ENCODE assay signal across 32 cellular contexts in genomic region chr10:133067152-133068090, GRCh38. TPM values are rescaled to one million over a fixed set of nuclear protein-coding genes. Genes with fewer than 3 reads are reported as not detected.
DNase-seq lines count a peak whose midpoint lies in the region; ATAC-seq and TF ChIP-seq lines count a peak whose summit lies in the region.
"Had no signal": no experiment of that assay in that cellular context is flagged by ENCODE, and none has a peak within 500 bp of the region (broad histone marks: within the 10 kb centered on the region; RNA-seq: fewer than 3 reads in every experiment).

No MANE protein-coding gene starts in this region.

- in situ Hi-C loops in brain microvascular endothelial cell (cut with HindIII; ENCODE audit: low pct_ligation_motif_present, low sequenced_read_pairs): no loop called here

- H3K36me3 ChIP-seq in brain microvascular endothelial cell (replicated peaks): no peaks in the 10 kb centered on the region
- H3K36me3 ChIP-seq: BE2C, cardiac muscle cell, esophagus squamous epithelium, gastrocnemius medialis, pancreas, right atrium auricular region, SJSA1, spleen, tibial artery had no signal

- DNase-seq in Ammon's horn (ENCODE audit: low spot score) (peak; percentile 26), brain microvascular endothelial cell (peak; percentile 58), hepatic stellate cell (ENCODE audit: low spot score) (peak; percentile 36), sciatic nerve (ENCODE audit: low spot score) (no peak), Right ventricle myocardium inferior (ENCODE audit: missing footprints) (no peak), HK-2 (ENCODE audit: unreplicated experiment) (no peak)
- DNase-seq: activated CD4-positive, alpha-beta T cell treated with anti-CD3 and anti-CD28 coated beads for 36 hours; activated CD8-positive, alpha-beta T cell treated with anti-CD3 and anti-CD28 coated beads for 36 hours; activated naive CD4-positive, alpha-beta T cell treated with anti-CD3 and anti-CD28 coated beads, Interleukin-2, amount 50 U/mL, for 16 hours; BE2C; CD8-positive, alpha-beta T cell; esophagus squamous epithelium; gastrocnemius medialis; HCEC 1CT; NCI-H1436 treated with DMSO at 0.1 percent for 48 hours; NCI-H748 treated with DMSO at 0.1 percent for 48 hours; nephron progenitor cell; spleen; stimulated activated CD4-positive, alpha-beta T cell treated with anti-CD3 and anti-CD28 coated beads, Interleukin-2, amount 100 ng/mL, for 24 hours; T1000; tibial artery had no signal

- intact Hi-C loops in sciatic nerve (cut with DNase I) (no loop called here), Right ventricle myocardium inferior (cut with DNase I) (no loop called here)

- peaks cover 11% of the 10 kb centered on the region for H3K27me3 ChIP-seq in brain microvascular endothelial cell (replicated peaks)
- H3K27me3 ChIP-seq: BE2C, cardiac muscle cell, hepatocyte, pancreas, right atrium auricular region had no signal

- no peak overlapping the region for H3K27ac ChIP-seq in brain microvascular endothelial cell
- H3K27ac ChIP-seq: cardiac muscle cell, esophagus squamous epithelium, gastrocnemius medialis, hepatocyte, pancreas, right atrium auricular region, SJSA1, spleen, tibial artery, VCaP had no signal

- TF ChIP-seq CTCF in brain microvascular endothelial cell (IDR thresholded peaks at IDR 0.05; ENCODE audit: low read depth, low read length, missing control alignments): no peak

- ATAC-seq in sciatic nerve (peak; percentile 15), GM19324 (IDR thresholded peaks at IDR 0.05; ENCODE audit: low FRiP score, unreplicated experiment) (no peak), GM21825 (IDR thresholded peaks at IDR 0.05; ENCODE audit: unreplicated experiment) (no peak), Right ventricle myocardium inferior (no peak)
- ATAC-seq: activated CD4-positive, alpha-beta T cell treated with anti-CD3 and anti-CD28 coated beads for 36 hours; activated CD8-positive, alpha-beta T cell treated with anti-CD3 and anti-CD28 coated beads for 36 hours; activated T-helper 17 cell treated with anti-CD3 and anti-CD28 coated beads, Interleukin-2, amount 50 U/mL, for 72 hours; CD8-positive, alpha-beta T cell; gastrocnemius medialis; GM12878 had no signal

- H3K4me3 ChIP-seq in brain microvascular endothelial cell (ENCODE audit: low read depth, low read length): no peak overlapping the region
- H3K4me3 ChIP-seq: cardiac muscle cell, esophagus squamous epithelium, gastrocnemius medialis, GM12878, hepatocyte, pancreas, right atrium auricular region, SJSA1, spleen, tibial artery had no signal

RNA-seq across cellular contexts. Expression of gene ADGRA1, which starts 20.3 kb away (rescaled TPM):
- 0.13 TPM for total RNA-seq in sciatic nerve
- not detected for total RNA-seq in Right ventricle myocardium inferior
- total RNA-seq: activated CD4-positive, alpha-beta T cell treated with anti-CD3 and anti-CD28 coated beads for 36 hours; activated CD8-positive, alpha-beta T cell treated with anti-CD3 and anti-CD28 coated beads for 36 hours; activated T-helper 17 cell treated with anti-CD3 and anti-CD28 coated beads, Interleukin-2, amount 50 U/mL, for 72 hours; CD8-positive, alpha-beta T cell; esophagus squamous epithelium; gastrocnemius medialis; GM12878; mononuclear cell; SJSA1 had no signal

Comparison
In these comparisons a context has a peak if more than half of its experiments do, and no peak if none do; other contexts are left out.
1. DNase-seq: peak in Ammon's horn (single experiment), brain microvascular endothelial cell (single experiment) and hepatic stellate cell (single experiment); none in sciatic nerve (single experiment), Right ventricle myocardium inferior (single experiment) and HK-2 (single experiment).